9 cellular contexts compared by ENCODE assay signal in genomic region chr10:22599048-22599561, GRCh38.
DNase-seq lines count a peak whose midpoint lies in the region; ATAC-seq lines count a peak whose summit lies in the region.
"Had no signal": no experiment of that assay in that cellular context is flagged by ENCODE, and none has a peak within 500 bp of the region (broad histone marks: within the 10 kb centered on the region; RNA-seq: fewer than 3 reads in every experiment).

No MANE protein-coding gene starts in this region.

- DNase-seq in COLO829 (ENCODE audit: low spot score): peak; percentile 82
- no peak for DNase-seq in activated naive CD4-positive, alpha-beta T cell treated with anti-CD3 and anti-CD28 coated beads, Interleukin-2, amount 50 U/mL, for 72 hours (ENCODE audit: low spot score in 2 of 2)
- peak; percentile 74 for DNase-seq in mesenchymal stem cell
- DNase-seq in amygdala (lab: John Stamatoyannopoulos, UW): no peak
- no peak for DNase-seq in NCI-H2081 treated with DMSO at 0.1 percent for 48 hours (lab: John Stamatoyannopoulos, UW)
- DNase-seq in retina: no peak
- DNase-seq: NCI-H2171 treated with DMSO at 0.1 percent for 48 hours had no signal

- peaks cover 34% of the 10 kb centered on the region for H3K79me1 ChIP-seq in mesenchymal stem cell (replicated peaks; ENCODE audit: low read length, poor library complexity, severe bottlenecking)

- peak overlapping the region; percentile 60 to 87 for H3K27ac Mint-ChIP-seq in activated naive CD4-positive, alpha-beta T cell treated with anti-CD3 and anti-CD28 coated beads, Interleukin-2, amount 50 U/mL, for 72 hours

- H3K36me3 Mint-ChIP-seq in activated naive CD4-positive, alpha-beta T cell treated with anti-CD3 and anti-CD28 coated beads, Interleukin-2, amount 50 U/mL, for 72 hours: peaks cover 18 to 30% of the 10 kb centered on the region in 2 donors

- H3K4me1 ChIP-seq in mesenchymal stem cell (ENCODE audit: control insufficient read depth, insufficient read depth, low read depth, low read length): peaks cover 27% of the 10 kb centered on the region

- H4K91ac ChIP-seq in mesenchymal stem cell (ENCODE audit: low read length): peak overlapping the region; percentile 5

- H3K27me3 ChIP-seq in mesenchymal stem cell (ENCODE audit: control insufficient read depth in 1 of 2, insufficient read depth in 1 of 2, low read length in 2 of 2): no peaks in the 10 kb centered on the region

- H3K9me3 ChIP-seq in mesenchymal stem cell (ENCODE audit: control insufficient read depth, low read length): no peaks in the 10 kb centered on the region

- H2BK15ac ChIP-seq in mesenchymal stem cell (ENCODE audit: low read depth, poor library complexity, severe bottlenecking): no peak overlapping the region

- no peaks in the 10 kb centered on the region for H3K9me3 Mint-ChIP-seq in activated naive CD4-positive, alpha-beta T cell treated with anti-CD3 and anti-CD28 coated beads, Interleukin-2, amount 50 U/mL, for 72 hours

- H3K23ac ChIP-seq in mesenchymal stem cell (ENCODE audit: low read length in 2 of 2): no peak overlapping the region

- peak overlapping the region; percentile 23 to 84 for H3K18ac ChIP-seq in mesenchymal stem cell (ENCODE audit: low read depth in 1 of 2, low read length in 2 of 2)

- H2AFZ ChIP-seq in mesenchymal stem cell (ENCODE audit: low read depth, low read length): no peak overlapping the region

- peak overlapping the region in 1 of 2 experiments; percentile 21 for H2BK12ac ChIP-seq in mesenchymal stem cell (ENCODE audit: low read length in 2 of 2)

- no peak overlapping the region for H4K8ac ChIP-seq in mesenchymal stem cell (ENCODE audit: low read length)

- H3K4ac ChIP-seq in mesenchymal stem cell (ENCODE audit: low read depth in 1 of 2, low read length in 2 of 2): peak overlapping the region in 1 of 2 experiments; percentile 65

- H2BK5ac ChIP-seq in mesenchymal stem cell (ENCODE audit: low read depth, low read length, poor library complexity, severe bottlenecking): no peak overlapping the region

- H3K4me2 ChIP-seq in mesenchymal stem cell (ENCODE audit: low read length, poor library complexity, severe bottlenecking): no peak overlapping the region

- H3K27ac ChIP-seq in mesenchymal stem cell (ENCODE audit: low read length, poor library complexity, severe bottlenecking): peak overlapping the region; percentile 59

- peaks cover 10 to 19% of the 10 kb centered on the region in 2 experiments for H3K36me3 ChIP-seq in mesenchymal stem cell (ENCODE audit: control insufficient read depth in 1 of 2, insufficient read depth in 2 of 2, low read depth in 1 of 2, low read length in 2 of 2)

- H2AK5ac ChIP-seq in mesenchymal stem cell (ENCODE audit: low read length, severe bottlenecking): peak overlapping the region; percentile 28

- peak overlapping the region in 1 of 2 experiments; percentile 43 for H3K4me3 ChIP-seq in mesenchymal stem cell (ENCODE audit: insufficient read depth in 1 of 2, low read depth in 1 of 2, low read length in 2 of 2)

- H3K9ac ChIP-seq in mesenchymal stem cell (ENCODE audit: low read length): peak overlapping the region; percentile 31

- ATAC-seq in HG03196 (IDR thresholded peaks at IDR 0.05; ENCODE audit: unreplicated experiment) (peak; percentile 32), GM19023 (IDR thresholded peaks at IDR 0.05; ENCODE audit: unreplicated experiment) (no peak)
- peak; percentile 60 to 77 for ATAC-seq in activated naive CD4-positive, alpha-beta T cell treated with anti-CD3 and anti-CD28 coated beads, Interleukin-2, amount 50 U/mL, for 72 hours

- H3K14ac ChIP-seq in mesenchymal stem cell (ENCODE audit: low read length in 2 of 2): no peak overlapping the region

- no peak overlapping the region for H2BK120ac ChIP-seq in mesenchymal stem cell (ENCODE audit: low read depth, low read length)

- WGBS in mesenchymal stem cell: 21% methylated on average over 3 of the region's 4 CpGs

Comparison
In these comparisons a context has a peak if more than half of its experiments do, and no peak if none do; other contexts are left out.
1. DNase-seq: peak in COLO829 (single experiment) and mesenchymal stem cell (single experiment); none in activated naive CD4-positive, alpha-beta T cell treated with anti-CD3 and anti-CD28 coated beads, Interleukin-2, amount 50 U/mL, for 72 hours (0 of 2), amygdala (0 of 56), NCI-H2081 treated with DMSO at 0.1 percent for 48 hours (single experiment) and retina (single experiment).